ENCODE assay signal across 1 cellular context in genomic region chr16:11565665-11566064, GRCh38.
TF ChIP-seq lines count a peak whose summit lies in the region.

No MANE protein-coding gene starts in this region.

TF ChIP-seq in GM12878, 131 proteins besides CTCF, POLR2A, EP300 and RAD21:
- TF ChIP-seq RAD51 (IDR thresholded peaks at IDR 0.05) (no peak), BCL11A (IDR thresholded peaks at IDR 0.05; ENCODE audit: low read depth, low read length) (no peak), ESRRA (IDR thresholded peaks at IDR 0.05; ENCODE audit: low read length) (no peak), BCL3 (IDR thresholded peaks at IDR 0.05; ENCODE audit: borderline replicate concordance, insufficient read depth, low read depth, low read length, poor library complexity, severe bottlenecking) (no peak), JUND (IDR thresholded peaks at IDR 0.05; ENCODE audit: low read depth, low read length) (no peak), HCFC1 (IDR thresholded peaks at IDR 0.05; ENCODE audit: low read length) (no peak), CREB1 (IDR thresholded peaks at IDR 0.05; ENCODE audit: low read depth) (no peak), RB1 (IDR thresholded peaks at IDR 0.05; ENCODE audit: borderline replicate concordance) (no peak), CEBPB (IDR thresholded peaks at IDR 0.05; ENCODE audit: borderline replicate concordance in 1 of 2, low read depth in 2 of 2, low read length in 2 of 2) (no peak), POLR2AphosphoS5 (IDR thresholded peaks at IDR 0.05; ENCODE audit: low read length) (no peak), IKZF2 (IDR thresholded peaks at IDR 0.05) (no peak), EZH2 (IDR thresholded peaks at IDR 0.05; ENCODE audit: borderline replicate concordance, control insufficient read depth, low read depth, low read length) (no peak), ZBTB11 (CRISPR knock-in tag; IDR thresholded peaks at IDR 0.05) (no peak), RUNX3 (IDR thresholded peaks at IDR 0.05; ENCODE audit: low read length) (no peak), POU2F2 (IDR thresholded peaks at IDR 0.05; ENCODE audit: borderline replicate concordance, low read depth, low read length) (no peak), YBX1 (IDR thresholded peaks at IDR 0.05) (no peak), IRF4 (IDR thresholded peaks at IDR 0.05; ENCODE audit: low read depth, low read length) (no peak), HDAC2 (IDR thresholded peaks at IDR 0.05) (no peak)
TF ChIP-seq in GM12878: peak in this region for 0.
